ENCODE assay signal across 1 cellular context in the genomic region with DNA sequence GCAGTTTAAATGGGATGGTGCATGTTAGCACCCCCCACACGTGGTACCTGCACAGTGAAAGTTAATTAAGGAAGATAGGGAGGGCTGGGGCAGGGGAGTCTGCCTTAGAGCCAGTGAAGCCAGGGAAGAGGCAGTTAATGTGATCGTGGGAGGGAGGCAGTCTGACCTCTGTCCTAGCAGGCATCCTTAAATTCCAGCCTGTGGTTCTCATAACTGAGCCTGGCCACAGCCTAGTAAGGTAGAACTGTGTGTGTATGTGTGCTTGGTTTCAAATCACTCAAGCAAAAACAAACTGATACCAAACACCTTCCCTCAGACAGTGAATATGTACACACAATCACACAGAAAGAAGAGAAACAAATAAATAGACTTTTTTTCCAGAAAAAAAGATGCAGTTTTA.
TF ChIP-seq lines count a peak whose summit lies in the region.

No MANE protein-coding gene starts in this region.

TF ChIP-seq in IMR-90, 13 proteins besides CTCF, POLR2A, EP300 and RAD21 (continued from another document):
- TF ChIP-seq, protein P1, sequence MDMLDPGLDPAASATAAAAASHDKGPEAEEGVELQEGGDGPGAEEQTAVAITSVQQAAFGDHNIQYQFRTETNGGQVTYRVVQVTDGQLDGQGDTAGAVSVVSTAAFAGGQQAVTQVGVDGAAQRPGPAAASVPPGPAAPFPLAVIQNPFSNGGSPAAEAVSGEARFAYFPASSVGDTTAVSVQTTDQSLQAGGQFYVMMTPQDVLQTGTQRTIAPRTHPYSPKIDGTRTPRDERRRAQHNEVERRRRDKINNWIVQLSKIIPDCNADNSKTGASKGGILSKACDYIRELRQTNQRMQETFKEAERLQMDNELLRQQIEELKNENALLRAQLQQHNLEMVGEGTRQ (IDR thresholded peaks at IDR 0.05; ENCODE audit: low read depth, low read length): no peak
- TF ChIP-seq CEBPB (IDR thresholded peaks at IDR 0.05; ENCODE audit: low read depth, low read length): no peak
